26 cellular contexts compared by ENCODE assay signal in the genomic region with DNA sequence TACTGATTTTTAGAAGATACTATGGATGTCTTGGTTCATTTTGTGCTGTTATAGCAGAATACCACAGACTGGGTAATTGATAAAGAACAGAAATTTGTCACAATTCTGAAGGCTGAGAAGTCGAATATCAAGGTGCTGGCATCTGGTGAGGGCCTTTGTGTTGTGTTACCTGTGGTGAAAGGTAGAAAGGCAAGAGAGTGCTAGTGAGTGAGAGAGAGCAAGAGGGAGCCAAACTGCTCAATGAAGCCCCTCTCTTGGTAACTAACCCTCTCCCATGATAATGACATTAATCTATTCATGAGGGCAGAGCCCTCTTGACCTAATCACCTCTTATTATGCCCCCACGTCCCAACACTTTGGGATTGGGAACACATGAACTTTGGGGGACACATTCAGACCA. TPM values are rescaled to one million over a fixed set of nuclear protein-coding genes. Genes with fewer than 3 reads are reported as not detected.
DNase-seq lines count a peak whose midpoint lies in the region; ATAC-seq, FAIRE-seq and TF ChIP-seq lines count a peak whose summit lies in the region.
"Had no signal": no experiment of that assay in that cellular context is flagged by ENCODE, and none has a peak within 500 bp of the region (broad histone marks: within the 10 kb centered on the region; RNA-seq: fewer than 3 reads in every experiment).

No MANE protein-coding gene starts in this region.

- H3K4me3 Mint-ChIP-seq in activated T-cell treated with anti-CD3 and anti-CD28 coated beads, Interleukin-2, amount 50 U/mL, for 24 hours: no peak overlapping the region
- H3K4me3 Mint-ChIP-seq in activated T-cell treated with anti-CD3 and anti-CD28 coated beads, Interleukin-2, amount 50 U/mL, for 72 hours: no peak overlapping the region
- H3K4me3 Mint-ChIP-seq in Caco-2 (ENCODE audit: unreplicated experiment) (no peak overlapping the region), astrocyte (ENCODE audit: unreplicated experiment) (no peak overlapping the region), mesothelial cell of epicardium (no peak overlapping the region)
- H3K4me3 Mint-ChIP-seq in stimulated activated memory B cell treated with anti-CD40 and anti-IgM and Interleukin-4, amounts not matched to agents 10 μg/mL and 1 μg/mL and 100 μg/mL, for 72 hours: no peak overlapping the region

- CTCF ChIA-PET in Caco-2 (lab: Charles Lee): no interaction called here

- peaks cover 27% of the 10 kb centered on the region for H4K20me1 ChIP-seq in astrocyte (ENCODE audit: insufficient read depth, low read length)

- H3K9me3 ChIP-seq in Caco-2: no peaks in the 10 kb centered on the region
- H3K9me3 ChIP-seq in astrocyte (ENCODE audit: insufficient read depth, low read depth, low read length): no peaks in the 10 kb centered on the region
- H3K9me3 ChIP-seq: MG63, SJSA1 had no signal

- H3K27me3 Mint-ChIP-seq in activated T-cell treated with anti-CD3 and anti-CD28 coated beads, Interleukin-2, amount 50 U/mL, for 24 hours: no peaks in the 10 kb centered on the region
- no peaks in the 10 kb centered on the region for H3K27me3 Mint-ChIP-seq in activated T-cell treated with anti-CD3 and anti-CD28 coated beads, Interleukin-2, amount 50 U/mL, for 72 hours (ENCODE audit: low read depth)
- H3K27me3 Mint-ChIP-seq in Caco-2 (ENCODE audit: insufficient read depth, unreplicated experiment) (no peaks in the 10 kb centered on the region), astrocyte (ENCODE audit: low read depth, unreplicated experiment) (no peaks in the 10 kb centered on the region), mesothelial cell of epicardium (ENCODE audit: low read depth) (no peaks in the 10 kb centered on the region)
- no peaks in the 10 kb centered on the region for H3K27me3 Mint-ChIP-seq in stimulated activated memory B cell treated with anti-CD40 and anti-IgM and Interleukin-4, amounts not matched to agents 10 μg/mL and 1 μg/mL and 100 μg/mL, for 72 hours

- no peak overlapping the region for H3K4me2 ChIP-seq in astrocyte (ENCODE audit: low read length)

- no peak for DNase-seq in activated T-cell treated with anti-CD3 and anti-CD28 coated beads, Interleukin-2, amount 50 U/mL, for 24 hours
- DNase-seq in activated T-cell treated with anti-CD3 and anti-CD28 coated beads, Interleukin-2, amount 50 U/mL, for 72 hours: no peak
- no peak for DNase-seq in Caco-2
- no peak for DNase-seq in astrocyte (ENCODE audit: low read depth)
- no peak for DNase-seq in ecto neural progenitor cell (ENCODE audit: low spot score)
- no peak for DNase-seq in mesothelial cell of epicardium (ENCODE audit: low spot score in 2 of 2, unreplicated experiment in 2 of 2)
- no peak for DNase-seq in NCI-H82 (lab: John Stamatoyannopoulos, UW)
- DNase-seq: 8988T, ACHN, DMS153, DND-41, GM23248, HCEC 1CT, IMR-90, KG1, MG63, NCI-H1105 treated with DMSO at 0.1 percent for 48 hours, NCI-H146, NCI-H2029, NCI-H446, NCI-H526, Right ventricle myocardium superior, RPMI8226 had no signal

- peak; percentile 52 for FAIRE-seq in astrocyte (lab: Jason Lieb, UNC)
- FAIRE-seq: GM19239 had no signal

- no peak for ATAC-seq in activated T-cell treated with anti-CD3 and anti-CD28 coated beads, Interleukin-2, amount 50 U/mL, for 72 hours (replicated peaks in 1 of 2)
- ATAC-seq in stimulated activated memory B cell treated with anti-CD40 and anti-IgM and Interleukin-4, amounts not matched to agents 10 μg/mL and 1 μg/mL and 100 μg/mL, for 72 hours: no peak

- no peaks in the 10 kb centered on the region for H3K36me3 ChIP-seq in Caco-2 (ENCODE audit: control insufficient read depth, insufficient read depth, low read length)
- peaks cover 29% of the 10 kb centered on the region for H3K36me3 ChIP-seq in astrocyte (ENCODE audit: insufficient read depth, low read length)

- peak overlapping the region; percentile 23 for H3K27ac Mint-ChIP-seq in activated T-cell treated with anti-CD3 and anti-CD28 coated beads, Interleukin-2, amount 50 U/mL, for 24 hours
- no peak overlapping the region for H3K27ac Mint-ChIP-seq in activated T-cell treated with anti-CD3 and anti-CD28 coated beads, Interleukin-2, amount 50 U/mL, for 72 hours
- peak overlapping the region; percentile 27 for H3K27ac Mint-ChIP-seq in Caco-2 (ENCODE audit: unreplicated experiment)
- H3K27ac Mint-ChIP-seq in astrocyte (ENCODE audit: unreplicated experiment): no peak overlapping the region
- peak overlapping the region; percentile 10 for H3K27ac Mint-ChIP-seq in stimulated activated memory B cell treated with anti-CD40 and anti-IgM and Interleukin-4, amounts not matched to agents 10 μg/mL and 1 μg/mL and 100 μg/mL, for 72 hours
- H3K27ac Mint-ChIP-seq in mesothelial cell of epicardium: no peak overlapping the region

- H3K4me1 ChIP-seq in Caco-2 (no peaks in the 10 kb centered on the region), astrocyte (ENCODE audit: insufficient read depth, low read length) (peaks cover 4% of the 10 kb centered on the region)

- TF ChIP-seq CTCF in Caco-2 (IDR thresholded peaks at IDR 0.05; ENCODE audit: insufficient read depth in 1 of 2, low read depth in 1 of 2, low read length in 1 of 2, severe bottlenecking in 1 of 2, unreplicated experiment in 1 of 2): no peak
- TF ChIP-seq CTCF in astrocyte (IDR thresholded peaks at IDR 0.05; ENCODE audit: insufficient read depth, low read depth, low read length): no peak
- no peak for TF ChIP-seq CTCF in mesothelial cell of epicardium (IDR thresholded peaks at IDR 0.05; ENCODE audit: unreplicated experiment)

- peaks cover 34% of the 10 kb centered on the region for H3K4me1 Mint-ChIP-seq in activated T-cell treated with anti-CD3 and anti-CD28 coated beads, Interleukin-2, amount 50 U/mL, for 24 hours (ENCODE audit: low read depth)
- peaks cover 24% of the 10 kb centered on the region for H3K4me1 Mint-ChIP-seq in activated T-cell treated with anti-CD3 and anti-CD28 coated beads, Interleukin-2, amount 50 U/mL, for 72 hours (ENCODE audit: low read depth)
- H3K4me1 Mint-ChIP-seq in Caco-2 (ENCODE audit: low read depth, unreplicated experiment): no peaks in the 10 kb centered on the region
- peaks cover 4% of the 10 kb centered on the region for H3K4me1 Mint-ChIP-seq in astrocyte (ENCODE audit: low read depth, unreplicated experiment)
- peaks cover 46% of the 10 kb centered on the region for H3K4me1 Mint-ChIP-seq in stimulated activated memory B cell treated with anti-CD40 and anti-IgM and Interleukin-4, amounts not matched to agents 10 μg/mL and 1 μg/mL and 100 μg/mL, for 72 hours
- H3K4me1 Mint-ChIP-seq in mesothelial cell of epicardium: no peaks in the 10 kb centered on the region

- H3K9ac ChIP-seq in astrocyte (ENCODE audit: low read length): no peak overlapping the region
- H3K9ac ChIP-seq: GM23248 had no signal

- H3K79me2 ChIP-seq in astrocyte (ENCODE audit: insufficient read depth, low read length): peaks cover 37% of the 10 kb centered on the region

- no peaks in the 10 kb centered on the region for H3K9me3 Mint-ChIP-seq in activated T-cell treated with anti-CD3 and anti-CD28 coated beads, Interleukin-2, amount 50 U/mL, for 24 hours
- no peaks in the 10 kb centered on the region for H3K9me3 Mint-ChIP-seq in activated T-cell treated with anti-CD3 and anti-CD28 coated beads, Interleukin-2, amount 50 U/mL, for 72 hours
- H3K9me3 Mint-ChIP-seq in Caco-2 (ENCODE audit: unreplicated experiment) (no peaks in the 10 kb centered on the region), astrocyte (ENCODE audit: unreplicated experiment) (no peaks in the 10 kb centered on the region), mesothelial cell of epicardium (no peaks in the 10 kb centered on the region)
- no peaks in the 10 kb centered on the region for H3K9me3 Mint-ChIP-seq in stimulated activated memory B cell treated with anti-CD40 and anti-IgM and Interleukin-4, amounts not matched to agents 10 μg/mL and 1 μg/mL and 100 μg/mL, for 72 hours

- H3K4me3 ChIP-seq in Caco-2 (ENCODE audit: low read depth, low read length): no peak overlapping the region
- no peak overlapping the region for H3K4me3 ChIP-seq in astrocyte (ENCODE audit: insufficient read depth, low read depth, low read length)
- H3K4me3 ChIP-seq: GM23248, MG63, SJSA1 had no signal

- no TSS peak for BruUV-seq in Caco-2 (replicated peaks; lab: Mats Ljungman, UMichigan)

- POLR2A ChIA-PET in Caco-2 (lab: Charles Lee): no interaction called here

- H3K27me3 ChIP-seq in Caco-2 (replicated peaks; ENCODE audit: control insufficient read depth, insufficient read depth, low read length): no peaks in the 10 kb centered on the region
- no peaks in the 10 kb centered on the region for H3K27me3 ChIP-seq in astrocyte (ENCODE audit: insufficient read depth, low read length)
- H3K27me3 ChIP-seq: MG63, SJSA1 had no signal

- H3K27ac ChIP-seq in astrocyte (ENCODE audit: low read depth, low read length): no peak overlapping the region
- H3K27ac ChIP-seq: GM23248, SJSA1 had no signal

- H2AFZ ChIP-seq in astrocyte (ENCODE audit: low read depth, low read length): no peak overlapping the region
- H2AFZ ChIP-seq: GM23248 had no signal

- intact Hi-C loops in Caco-2 (cut with micrococcal nuclease; ENCODE audit: unreplicated experiment): no loop called here

- peaks cover 83% of the 10 kb centered on the region for H3K36me3 Mint-ChIP-seq in activated T-cell treated with anti-CD3 and anti-CD28 coated beads, Interleukin-2, amount 50 U/mL, for 24 hours (ENCODE audit: low read depth)
- H3K36me3 Mint-ChIP-seq in activated T-cell treated with anti-CD3 and anti-CD28 coated beads, Interleukin-2, amount 50 U/mL, for 72 hours (ENCODE audit: insufficient read depth in 2 of 2): peaks cover 3 to 15% of the 10 kb centered on the region in 2 donors
- H3K36me3 Mint-ChIP-seq in Caco-2 (ENCODE audit: insufficient read depth, unreplicated experiment): peaks cover 41% of the 10 kb centered on the region
- H3K36me3 Mint-ChIP-seq in astrocyte (ENCODE audit: low read depth, unreplicated experiment): peaks cover 3% of the 10 kb centered on the region
- H3K36me3 Mint-ChIP-seq in stimulated activated memory B cell treated with anti-CD40 and anti-IgM and Interleukin-4, amounts not matched to agents 10 μg/mL and 1 μg/mL and 100 μg/mL, for 72 hours: peaks cover 80% of the 10 kb centered on the region
- H3K36me3 Mint-ChIP-seq in mesothelial cell of epicardium: peaks cover 39% of the 10 kb centered on the region

RNA-seq across cellular contexts. Expression of gene PDCD6IP, which starts 31.3 kb away (rescaled TPM):
- total RNA-seq in activated T-cell treated with anti-CD3 and anti-CD28 coated beads, Interleukin-2, amount 50 U/mL, for 72 hours: 100 to 1,000 TPM; 166 to 185 TPM
- total RNA-seq in Caco-2 (2022): 183 and 185 TPM in 2 replicates
- 203 and 230 TPM in 2 replicates for total RNA-seq in astrocyte
- total RNA-seq in mesothelial cell of epicardium: 134 to 142 TPM (median 135 TPM) in 3 replicates

Comparison
In these comparisons a context has a peak if more than half of its experiments do, and no peak if none do; other contexts are left out.
1. H3K27ac Mint-ChIP-seq: peak in activated T-cell treated with anti-CD3 and anti-CD28 coated beads, Interleukin-2, amount 50 U/mL, for 24 hours (single experiment), Caco-2 (single experiment) and stimulated activated memory B cell treated with anti-CD40 and anti-IgM and Interleukin-4, amounts not matched to agents 10 μg/mL and 1 μg/mL and 100 μg/mL, for 72 hours (single experiment); none in activated T-cell treated with anti-CD3 and anti-CD28 coated beads, Interleukin-2, amount 50 U/mL, for 72 hours (single experiment), astrocyte (single experiment) and mesothelial cell of epicardium (single experiment).